Comparison of ENCODE assay signal across 8 cellular contexts in the genomic region with DNA sequence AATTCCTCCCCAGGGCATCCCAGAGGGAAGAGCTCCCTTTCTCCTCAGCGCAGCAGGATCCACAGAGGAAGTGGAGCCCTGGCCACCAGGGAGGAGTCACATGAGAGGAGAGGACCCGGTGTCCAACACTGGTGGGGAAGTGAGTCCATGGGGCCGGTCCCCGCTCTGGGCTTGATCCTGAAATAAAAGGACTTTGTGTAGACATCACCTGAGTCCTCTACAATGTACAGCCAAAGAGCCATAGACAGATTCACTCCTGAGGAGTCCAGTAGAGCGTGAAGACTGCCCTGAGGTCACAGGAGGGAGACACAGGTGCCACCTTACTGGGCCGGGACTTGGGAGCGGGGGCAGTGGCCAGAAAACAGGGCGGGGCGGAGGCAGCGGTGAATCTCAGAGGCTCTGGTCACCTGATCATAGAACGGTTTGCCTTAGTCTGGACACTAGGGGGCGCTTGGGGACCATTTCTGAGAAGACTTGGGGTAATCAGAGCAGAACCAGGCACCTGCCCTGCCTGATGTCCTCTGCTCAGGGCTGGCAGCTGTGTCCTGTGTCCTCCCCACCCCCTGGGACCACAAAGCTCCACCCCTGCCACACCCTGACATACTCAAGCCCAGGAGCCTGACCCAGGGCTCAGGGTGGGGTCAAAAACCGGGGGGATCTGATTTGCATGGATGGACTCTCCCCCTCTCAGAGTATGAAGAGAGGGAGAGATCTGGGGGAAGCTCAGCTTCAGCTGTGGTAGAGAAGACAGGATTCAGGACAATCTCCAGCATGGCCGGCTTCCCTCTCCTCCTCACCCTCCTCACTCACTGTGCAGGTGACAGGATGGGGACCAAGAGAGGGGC.
A peak's percentile ranks its signal among the peaks of the same experiment; 100 is the strongest.
DNase-seq lines count a peak whose midpoint lies in the region; ATAC-seq and TF ChIP-seq lines count a peak whose summit lies in the region.

No MANE protein-coding gene starts in this region.

- WGBS in esophagus muscularis mucosa, result 15% methylated on average over 14 of the region's 14 CpGs

- intact Hi-C loops in esophagus muscularis mucosa (cut with DNase I), result no loop called here

- peaks cover 36 to 51% of the 10 kb centered on the region in 2 donors for H3K27me3 Mint-ChIP-seq in natural killer cell treated with Interleukin-12 subunit alpha and Interleukin-12 subunit beta and Interleukin-15 and Interleukin-18, amount 100 ng/mL, for 72 hours

- peak; percentile 67 for ATAC-seq in GM19351 (IDR thresholded peaks at IDR 0.05; ENCODE audit: unreplicated experiment)
- ATAC-seq in natural killer cell treated with Interleukin-12 subunit alpha and Interleukin-12 subunit beta and Interleukin-15 and Interleukin-18, amount 100 ng/mL, for 72 hours, result peak; percentile 82 to 85
- peak; percentile 80 for ATAC-seq in stimulated activated naive CD8-positive, alpha-beta T cell treated with anti-CD3 and anti-CD28 coated beads, Interleukin-15, Interleukin-2, amounts not matched to agents 100 U/mL and 50 U/mL, for 24 hours

- H3K4me3 Mint-ChIP-seq in natural killer cell treated with Interleukin-12 subunit alpha and Interleukin-12 subunit beta and Interleukin-15 and Interleukin-18, amount 100 ng/mL, for 72 hours, result peak overlapping the region; percentile 31

- no peak for TF ChIP-seq EP300 in esophagus muscularis mucosa (IDR thresholded peaks at IDR 0.05)

- no peaks in the 10 kb centered on the region for H3K36me3 Mint-ChIP-seq in natural killer cell treated with Interleukin-12 subunit alpha and Interleukin-12 subunit beta and Interleukin-15 and Interleukin-18, amount 100 ng/mL, for 72 hours

- H3K36me3 ChIP-seq in BLaER1 treated with 17β-estradiol and CSF1 and Interleukin-3, amounts not matched to agents 10 nM and 100 nM, result no peaks in the 10 kb centered on the region
- no peaks in the 10 kb centered on the region for H3K36me3 ChIP-seq in esophagus muscularis mucosa

- peak overlapping the region in 9 of 11 experiments; percentile 30 to 60 (median 48); a peak in 12 of 22 replicates for H3K9ac ChIP-seq in BLaER1 treated with 17β-estradiol and CSF1 and Interleukin-3, amounts not matched to agents 10 nM and 100 nM

- H3K4me1 ChIP-seq in BLaER1 treated with 17β-estradiol and CSF1 and Interleukin-3, amounts not matched to agents 10 nM and 100 nM, result peaks cover 9 to 64% (median 53%) of the 10 kb centered on the region in 10 experiments
- H3K4me1 ChIP-seq in esophagus muscularis mucosa, result peaks cover 0 to 6% (median 1%) of the 10 kb centered on the region in 4 donors

- H3K27ac ChIP-seq in BLaER1 treated with 17β-estradiol and CSF1 and Interleukin-3, amounts not matched to agents 10 nM and 100 nM, result peak overlapping the region in 7 of 11 experiments; percentile 54 to 74 (median 60); a peak in 12 of 22 replicates
- H3K27ac ChIP-seq in esophagus muscularis mucosa (replicated peaks in 1 of 4), result no peak overlapping the region

- H3K9me3 ChIP-seq in BLaER1 treated with 17β-estradiol and CSF1 and Interleukin-3, amounts not matched to agents 10 nM and 100 nM (replicated peaks in 1 of 11), result peaks cover 0 to 4% (median 0%) of the 10 kb centered on the region in 11 experiments; a peak in 1 of 22 replicates
- no peaks in the 10 kb centered on the region for H3K9me3 ChIP-seq in esophagus muscularis mucosa

- H3K4me2 ChIP-seq in BLaER1 treated with 17β-estradiol and CSF1 and Interleukin-3, amounts not matched to agents 10 nM and 100 nM, result peak overlapping the region; percentile 65 to 90 (median 74)

- no peaks in the 10 kb centered on the region for H3K27me3 ChIP-seq in BLaER1 treated with 17β-estradiol and CSF1 and Interleukin-3, amounts not matched to agents 10 nM and 100 nM
- peaks cover 0 to 43% (median 3%) of the 10 kb centered on the region in 4 donors for H3K27me3 ChIP-seq in esophagus muscularis mucosa

- TF ChIP-seq POLR2A in esophagus muscularis mucosa (IDR thresholded peaks at IDR 0.05; ENCODE audit: low read depth), result no peak

- DNase-seq in HuH-7.5 (ENCODE audit: low spot score) (peak; percentile 65), NOMO-1 treated with dmso at 0.1 percent for 144 hours (lab: John Stamatoyannopoulos, UW; ENCODE audit: unreplicated experiment) (peak; percentile 65), esophagus muscularis mucosa (ENCODE audit: extremely low spot score) (peak; percentile 94)
- DNase-seq in activated CD8-positive, alpha-beta memory T cell treated with anti-CD3 and anti-CD28 coated beads, Interleukin-2, amount 50 U/mL, for 24 hours (ENCODE audit: extremely low read depth), result peak; percentile 50
- peak; percentile 68 for DNase-seq in natural killer cell treated with Interleukin-12 subunit alpha and Interleukin-12 subunit beta and Interleukin-15 and Interleukin-18, amount 100 ng/mL, for 72 hours (ENCODE audit: low spot score)
- peak; percentile 89 for DNase-seq in stimulated activated naive CD8-positive, alpha-beta T cell treated with anti-CD3 and anti-CD28 coated beads, Interleukin-15, Interleukin-2, amounts not matched to agents 100 U/mL and 50 U/mL, for 24 hours

- TF ChIP-seq CTCF in esophagus muscularis mucosa (IDR thresholded peaks at IDR 0.05), result peak; percentile 31 to 53 (median 43)

- H3K4me3 ChIP-seq in BLaER1 treated with 17β-estradiol and CSF1 and Interleukin-3, amounts not matched to agents 10 nM and 100 nM, result 0 out of 20 replicates have a peak overlapping the region, but pooled peaks of 2 of the 10 experiments have one; percentile 6 to 20
- H3K4me3 ChIP-seq in esophagus muscularis mucosa, result no peak overlapping the region

- H3K9me3 Mint-ChIP-seq in natural killer cell treated with Interleukin-12 subunit alpha and Interleukin-12 subunit beta and Interleukin-15 and Interleukin-18, amount 100 ng/mL, for 72 hours, result no peaks in the 10 kb centered on the region

- H3K4me1 Mint-ChIP-seq in natural killer cell treated with Interleukin-12 subunit alpha and Interleukin-12 subunit beta and Interleukin-15 and Interleukin-18, amount 100 ng/mL, for 72 hours (ENCODE audit: low read depth in 2 of 2), result peaks cover 4 to 5% of the 10 kb centered on the region in 2 donors

- H3K27ac Mint-ChIP-seq in natural killer cell treated with Interleukin-12 subunit alpha and Interleukin-12 subunit beta and Interleukin-15 and Interleukin-18, amount 100 ng/mL, for 72 hours, result no peak overlapping the region

- H4K20me1 ChIP-seq in BLaER1 treated with 17β-estradiol and CSF1 and Interleukin-3, amounts not matched to agents 10 nM and 100 nM, result no peaks in the 10 kb centered on the region; a peak in 1 of 22 replicates

Comparison
In these comparisons a context has a peak if more than half of its experiments do, and no peak if none do; other contexts are left out.
1. H3K27ac ChIP-seq: peak in BLaER1 treated with 17β-estradiol and CSF1 and Interleukin-3, amounts not matched to agents 10 nM and 100 nM (7 of 11); none in esophagus muscularis mucosa (0 of 4).
2. Peak in every context shown above with its lines, with median percentiles within 50 percentile points of each other: ATAC-seq and DNase-seq.